In genomic region chr6:36765943-36766648, GRCh38 we compare ENCODE assay signal across 8 cellular contexts.
DNase-seq lines count a peak whose midpoint lies in the region; ATAC-seq and TF ChIP-seq lines count a peak whose summit lies in the region.

No MANE protein-coding gene starts in this region.

- peak overlapping the region in 5 of 10 donors; percentile 55 to 63 (median 57) for H3K27ac Mint-ChIP-seq in naive thymus-derived CD8-positive, alpha-beta T cell

- CTCF ChIA-PET in IMR-90 (lab: Yijun Ruan, JAX) = interaction anchor here (0.5 to 2.3 kb wide), 14 partner anchors 15 to 444 kb away, joined by 3 to 28 read pairs (median 4); partner anchors contain the start of gene PPIL1

- POLR2A ChIA-PET in IMR-90 (lab: Charles Lee; ENCODE audit: unreplicated experiment) = no interaction called here
- POLR2A ChIA-PET in naive thymus-derived CD8-positive, alpha-beta T cell (lab: Charles Lee) = interaction anchor here (0.7 to 1.9 kb wide), 2 partner anchors 213 to 252 kb away, joined by 4 to 6 read pairs; no protein-coding TSS in a partner anchor

- H2BK5ac ChIP-seq in IMR-90 (ENCODE audit: low read depth, low read length, poor library complexity, severe bottlenecking) = no peak overlapping the region

- H2BK15ac ChIP-seq in IMR-90 (ENCODE audit: low read depth, low read length) = no peak overlapping the region

- H4K91ac ChIP-seq in IMR-90 (ENCODE audit: insufficient read depth, low read depth, low read length) = no peak overlapping the region

- dilution Hi-C loops in IMR-90 (cut with HindIII; ENCODE audit: low sequenced_read_pairs, unreplicated experiment) = no loop called here

- in situ Hi-C loops in IMR-90 (cut with MboI; ENCODE audit: low sequenced_read_pairs) = loop anchor here (5.0 kb wide), 2 partner anchors 246 to 446 kb away; no protein-coding TSS in a partner anchor

- H3K18ac ChIP-seq in IMR-90 (ENCODE audit: low read depth, low read length) = no peak overlapping the region

- H2AK5ac ChIP-seq in IMR-90 (ENCODE audit: low read depth, low read length) = no peak overlapping the region

- no peak overlapping the region for H3K56ac ChIP-seq in IMR-90 (ENCODE audit: extremely low read depth, insufficient read depth, low read length)

- H3K4me2 ChIP-seq in IMR-90 (ENCODE audit: low read depth, low read length) = no peak overlapping the region
- H3K4me2 ChIP-seq in OCI-LY3 (ENCODE audit: low read length) = peak overlapping the region; percentile 60

- H3K9me3 Mint-ChIP-seq in naive thymus-derived CD8-positive, alpha-beta T cell = no peaks in the 10 kb centered on the region

- H4K8ac ChIP-seq in IMR-90 (ENCODE audit: low read depth in 2 of 2, low read length in 2 of 2) = no peak overlapping the region

- H4K5ac ChIP-seq in IMR-90 (ENCODE audit: low read depth, low read length) = no peak overlapping the region

- no peak overlapping the region for H3K14ac ChIP-seq in IMR-90 (replicated peaks; ENCODE audit: low read depth, low read length)

- BruUV-seq in IMR-90 (replicated peaks; lab: Mats Ljungman, UMichigan) = no TSS peak

- H3K4me1 ChIP-seq in IMR-90 (ENCODE audit: control insufficient read depth, insufficient read depth, low read length) = peaks cover 11% of the 10 kb centered on the region
- H3K4me1 ChIP-seq in OCI-LY3 (ENCODE audit: low read length) = peaks cover 22% of the 10 kb centered on the region

- H3K36me3 Mint-ChIP-seq in naive thymus-derived CD8-positive, alpha-beta T cell = no peaks in the 10 kb centered on the region

- peak; percentile 89 for TF ChIP-seq CTCF in C4-2B (conservative IDR thresholded peaks at IDR 0.05)
- peak; percentile 98 for TF ChIP-seq CTCF in IMR-90 (conservative IDR thresholded peaks at IDR 0.05; ENCODE audit: low read depth, low read length)
- TF ChIP-seq CTCF in OCI-LY3 (IDR thresholded peaks at IDR 0.05; ENCODE audit: low read depth, low read length) = peak; percentile 98

- H3K4ac ChIP-seq in IMR-90 (ENCODE audit: low read depth, low read length) = no peak overlapping the region

- no peak overlapping the region for H3K4me3 ChIP-seq in IMR-90 (ENCODE audit: insufficient read depth, low read depth, low read length)
- H3K4me3 ChIP-seq in OCI-LY3 (ENCODE audit: low read length) = peak overlapping the region; percentile 20; the same call in 1 of the 2 replicates

- H3K27me3 Mint-ChIP-seq in naive thymus-derived CD8-positive, alpha-beta T cell = no peaks in the 10 kb centered on the region

- H3K27me3 ChIP-seq in IMR-90 (ENCODE audit: control insufficient read depth, insufficient read depth, low read length) = peaks cover 13% of the 10 kb centered on the region
- no peaks in the 10 kb centered on the region for H3K27me3 ChIP-seq in OCI-LY3 (ENCODE audit: low read depth, low read length)

- no peak overlapping the region for H2BK120ac ChIP-seq in IMR-90 (ENCODE audit: low read depth, low read length)

- TF ChIP-seq RAD21 in IMR-90 (IDR thresholded peaks at IDR 0.05; ENCODE audit: low read length) = peak; percentile 98

- peaks cover 17% of the 10 kb centered on the region for H3K9me1 ChIP-seq in IMR-90 (ENCODE audit: insufficient read depth, low read length)

- H4K20me1 ChIP-seq in IMR-90 (ENCODE audit: insufficient read depth, low read length) (no peaks in the 10 kb centered on the region), OCI-LY3 (ENCODE audit: insufficient read depth, low read length) (no peaks in the 10 kb centered on the region)

- peak; percentile 71 for ATAC-seq in GM19397 (IDR thresholded peaks at IDR 0.05; ENCODE audit: unreplicated experiment)
- peak; percentile 95 for ATAC-seq in IMR-90 (ENCODE audit: low read depth)
- peak; percentile 92 to 97 for ATAC-seq in naive thymus-derived CD8-positive, alpha-beta T cell

- H2AFZ ChIP-seq in IMR-90 (replicated peaks; ENCODE audit: low read length, poor library complexity) (peak overlapping the region; percentile 67), OCI-LY3 (ENCODE audit: low read depth, low read length) (no peak overlapping the region)

- 100% methylated on average over 2 of the region's 13 CpGs; no CpG with 5 or more reads in 1 of the 2 experiments for WGBS in IMR-90 (ENCODE audit: extremely low coverage in 2 of 2, insufficient read length in 1 of 2), 2 experiments

- peak overlapping the region in 1 of 10 donors; percentile 32 for H3K4me3 Mint-ChIP-seq in naive thymus-derived CD8-positive, alpha-beta T cell

- TF ChIP-seq POLR2A in IMR-90 (IDR thresholded peaks at IDR 0.05; ENCODE audit: low read depth, low read length) (0 out of 2 replicates have a peak, but pooled peaks have one; percentile 32), erythroblast (IDR thresholded peaks at IDR 0.05; ENCODE audit: low read length) (no peak)

- H3K23ac ChIP-seq in IMR-90 (ENCODE audit: low read depth, low read length) = no peak overlapping the region

- DNase-seq in IMR-90 (peak; percentile 76), activated T-cell treated with anti-CD3 and anti-CD28 coated beads for 1 hour (ENCODE audit: low read depth) (peak; percentile 74), erythroblast (lab: John Stamatoyannopoulos, UW) (peak; percentile 80 to 90)
- DNase-seq in naive thymus-derived CD8-positive, alpha-beta T cell = peak; percentile 62 to 88 (median 76)
- DNase-seq in stimulated activated CD8-positive, alpha-beta memory T cell treated with anti-CD3 and anti-CD28 coated beads, Interleukin-7, amount 100 ng/mL, for 48 hours (ENCODE audit: extremely low read depth in 1 of 2, low read depth in 1 of 2) = peak; percentile 52 to 71

- no peak overlapping the region for H3K27ac ChIP-seq in C4-2B
- H3K27ac ChIP-seq in IMR-90 (ENCODE audit: insufficient read depth, low read length) = no peak overlapping the region
- no peak overlapping the region for H3K27ac ChIP-seq in OCI-LY3 (ENCODE audit: low read length)

- H3K79me1 ChIP-seq in IMR-90 (ENCODE audit: low read depth in 1 of 2, low read length in 2 of 2) = no peaks in the 10 kb centered on the region

- no peak overlapping the region for H2BK20ac ChIP-seq in IMR-90 (ENCODE audit: low read depth, low read length)

- H3K36me3 ChIP-seq in IMR-90 (ENCODE audit: control insufficient read depth, insufficient read depth, low read length) (no peaks in the 10 kb centered on the region), OCI-LY3 (replicated peaks; ENCODE audit: low read depth, low read length) (no peaks in the 10 kb centered on the region)

- H3K79me2 ChIP-seq in OCI-LY3 (ENCODE audit: low read length) = no peaks in the 10 kb centered on the region

- H3K9me3 ChIP-seq in IMR-90 (ENCODE audit: control insufficient read depth, insufficient read depth, low read length) (no peaks in the 10 kb centered on the region), OCI-LY3 (ENCODE audit: insufficient read depth, low read length) (no peaks in the 10 kb centered on the region)

- H3K4me1 Mint-ChIP-seq in naive thymus-derived CD8-positive, alpha-beta T cell = peaks cover 25 to 50% (median 31%) of the 10 kb centered on the region in 4 donors

- H2AK9ac ChIP-seq in IMR-90 (replicated peaks; ENCODE audit: low read depth, low read length, poor library complexity) = peak overlapping the region; percentile 58

- H3K9ac ChIP-seq in IMR-90 (ENCODE audit: low read depth, low read length) (no peak overlapping the region), OCI-LY3 (ENCODE audit: low read length) (no peak overlapping the region)

- intact Hi-C loops in IMR-90 (cut with micrococcal nuclease) = loop anchor here (1.0 to 5.0 kb wide), 6 partner anchors 87 to 446 kb away; partner anchors contain the start of genes C6orf89 and PPIL1

TF ChIP-seq in IMR-90, 13 proteins besides CTCF, POLR2A, EP300 and RAD21:
- peak; percentile 97 for TF ChIP-seq SMC3 (IDR thresholded peaks at IDR 0.05; ENCODE audit: low read depth, low read length)
- no peak for TF ChIP-seq USF2 (IDR thresholded peaks at IDR 0.05; ENCODE audit: low read depth, low read length)
- peak; percentile 44; the same call in 1 of the 2 replicates for TF ChIP-seq MAZ (IDR thresholded peaks at IDR 0.05; ENCODE audit: borderline replicate concordance, low read depth, low read length)
TF ChIP-seq in IMR-90: peak in this region for 2.
